ENCODE assay signal across 8 cellular contexts in the genomic region with DNA sequence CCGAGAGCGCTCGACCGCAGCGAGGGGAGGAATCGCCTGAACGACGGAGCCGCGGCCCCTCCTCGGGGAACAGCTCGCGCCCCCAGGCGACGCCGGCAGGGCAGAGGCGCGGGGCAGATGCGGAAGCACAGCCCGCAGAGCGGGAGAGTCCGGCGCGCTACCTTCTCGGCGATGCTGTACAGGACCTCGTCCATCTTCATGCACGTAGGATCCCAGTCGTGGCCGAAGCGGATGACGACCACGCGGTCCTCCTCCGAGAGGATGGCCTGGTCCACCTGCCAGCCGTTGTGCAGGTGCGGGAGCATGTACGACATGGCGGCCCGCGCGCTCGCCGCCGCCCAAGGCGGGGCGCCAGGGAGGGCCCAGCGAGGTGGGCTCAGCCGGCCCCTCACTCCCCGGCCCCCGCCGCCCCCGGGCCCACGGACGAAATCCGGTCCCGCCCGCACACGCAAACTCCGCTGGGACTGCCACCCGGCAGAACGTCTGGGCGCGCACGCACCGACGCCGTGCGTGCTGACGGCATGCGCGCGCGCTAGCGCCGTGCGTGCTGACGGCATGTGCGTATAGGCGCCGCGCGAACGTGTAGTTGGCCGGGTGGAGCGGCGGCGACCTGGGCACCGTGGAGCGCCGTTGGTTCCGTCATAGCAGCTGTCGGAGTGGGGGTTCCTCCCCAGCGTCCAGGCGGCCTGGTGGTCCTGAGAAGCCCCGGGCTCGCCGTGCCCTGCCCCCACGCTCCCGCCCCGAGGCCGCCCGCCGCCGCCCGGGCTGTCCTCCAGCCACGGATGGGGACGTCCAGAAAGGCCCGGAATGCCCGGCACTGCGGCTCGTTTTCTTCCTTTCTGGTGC. TPM values are rescaled to one million over a fixed set of nuclear protein-coding genes. Genes with fewer than 3 reads are reported as not detected.
A peak's percentile ranks its signal among the peaks of the same experiment; 100 is the strongest.
DNase-seq lines count a peak whose midpoint lies in the region; ATAC-seq and TF ChIP-seq lines count a peak whose summit lies in the region.

A gene with protein sequence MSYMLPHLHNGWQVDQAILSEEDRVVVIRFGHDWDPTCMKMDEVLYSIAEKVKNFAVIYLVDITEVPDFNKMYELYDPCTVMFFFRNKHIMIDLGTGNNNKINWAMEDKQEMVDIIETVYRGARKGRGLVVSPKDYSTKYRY (minus strand): TSS at position 485 of the 846 bp plus-strand sequence. CDS start 171 bp downstream, at position 314.

- peak within 1 kb of the TSS; percentile 91 for H3K4me2 ChIP-seq in skeletal muscle satellite cell (ENCODE audit: low read length)

- no peaks in the 10 kb centered on the region for H3K9me3 Mint-ChIP-seq in brain

- peak within 1 kb of the TSS; percentile 95 to 98 (median 97) for H3K27ac Mint-ChIP-seq in brain

- H3K4me3 Mint-ChIP-seq in brain: peak within 1 kb of the TSS; percentile 88 to 99 (median 94)

- H3K9me3 ChIP-seq in iPS-15b (ENCODE audit: control insufficient read depth, insufficient read depth, low read length) (no peaks in the 10 kb centered on the region), skeletal muscle satellite cell (replicated peaks; ENCODE audit: low read length) (no peaks in the 10 kb centered on the region)

- peaks cover 8% of the 10 kb centered on the region for H3K4me1 ChIP-seq in iPS-15b (ENCODE audit: control insufficient read depth, insufficient read depth, low read length)
- peaks cover 14% of the 10 kb centered on the region for H3K4me1 ChIP-seq in skeletal muscle satellite cell (ENCODE audit: control insufficient read depth, insufficient read depth, low read length)

- H3K9ac ChIP-seq in iPS-15b (ENCODE audit: low read depth, low read length) (peak within 1 kb of the TSS; percentile 86), skeletal muscle satellite cell (ENCODE audit: low read depth, low read length) (peak within 1 kb of the TSS; percentile 97)

- TF ChIP-seq CTCF in 22Rv1 (IDR thresholded peaks at IDR 0.05): peak; percentile 32
- TF ChIP-seq CTCF in brain (conservative IDR thresholded peaks at IDR 0.05): peak in 1 of 2 experiments; percentile 26

- H3K27me3 ChIP-seq in iPS-15b (ENCODE audit: control insufficient read depth, insufficient read depth, low read length): no peaks in the 10 kb centered on the region
- H3K27me3 ChIP-seq in skeletal muscle satellite cell (ENCODE audit: control insufficient read depth, insufficient read depth, low read length): no peaks in the 10 kb centered on the region

- ATAC-seq in GM18508 (IDR thresholded peaks at IDR 0.05; ENCODE audit: insufficient read depth, unreplicated experiment) (peak; percentile 75), HG02981 (IDR thresholded peaks at IDR 0.05; ENCODE audit: unreplicated experiment) (peak; percentile 98)

- H3K4me1 Mint-ChIP-seq in brain: peaks cover 48% of the 10 kb centered on the region

- DNase-seq in NCI-H2107 treated with DMSO at 0.1 percent for 48 hours (lab: John Stamatoyannopoulos, UW; ENCODE audit: unreplicated experiment) (peak; percentile 62), UCSD-AML1 (lab: John Stamatoyannopoulos, UW; ENCODE audit: unreplicated experiment) (peak; percentile 89)

- no peaks in the 10 kb centered on the region for H3K36me3 ChIP-seq in iPS-15b (ENCODE audit: control insufficient read depth, insufficient read depth, low read length)
- H3K36me3 ChIP-seq in skeletal muscle satellite cell (ENCODE audit: insufficient read depth, low read length): peaks cover 18% of the 10 kb centered on the region

- no peaks in the 10 kb centered on the region for H3K27me3 Mint-ChIP-seq in brain

- H3K36me3 Mint-ChIP-seq in brain: peaks cover 30% of the 10 kb centered on the region

- peak within 1 kb of the TSS; percentile 90 for H3K4me3 ChIP-seq in iPS-15b (ENCODE audit: low read depth, low read length)
- H3K4me3 ChIP-seq in skeletal muscle satellite cell (ENCODE audit: low read length): peak within 1 kb of the TSS; percentile 79

- peak within 1 kb of the TSS; percentile 90 for H3K27ac ChIP-seq in 22Rv1

RNA-seq across cellular contexts. Expression of the gene that starts here (rescaled TPM):
- 150 TPM for polyA plus RNA-seq in brain (ENCODE audit: insufficient read depth, low read depth, low replicate concordance)
- total RNA-seq in skeletal muscle satellite cell (2012; rRNA removed): 73.6 and 76.3 TPM in 2 replicates

Comparison
In these comparisons a context has a peak if more than half of its experiments do, and no peak if none do; other contexts are left out.
1. Peak in every context shown above with its lines: DNase-seq, ATAC-seq, H3K4me3 ChIP-seq and H3K27ac ChIP-seq.